In the genomic region with DNA sequence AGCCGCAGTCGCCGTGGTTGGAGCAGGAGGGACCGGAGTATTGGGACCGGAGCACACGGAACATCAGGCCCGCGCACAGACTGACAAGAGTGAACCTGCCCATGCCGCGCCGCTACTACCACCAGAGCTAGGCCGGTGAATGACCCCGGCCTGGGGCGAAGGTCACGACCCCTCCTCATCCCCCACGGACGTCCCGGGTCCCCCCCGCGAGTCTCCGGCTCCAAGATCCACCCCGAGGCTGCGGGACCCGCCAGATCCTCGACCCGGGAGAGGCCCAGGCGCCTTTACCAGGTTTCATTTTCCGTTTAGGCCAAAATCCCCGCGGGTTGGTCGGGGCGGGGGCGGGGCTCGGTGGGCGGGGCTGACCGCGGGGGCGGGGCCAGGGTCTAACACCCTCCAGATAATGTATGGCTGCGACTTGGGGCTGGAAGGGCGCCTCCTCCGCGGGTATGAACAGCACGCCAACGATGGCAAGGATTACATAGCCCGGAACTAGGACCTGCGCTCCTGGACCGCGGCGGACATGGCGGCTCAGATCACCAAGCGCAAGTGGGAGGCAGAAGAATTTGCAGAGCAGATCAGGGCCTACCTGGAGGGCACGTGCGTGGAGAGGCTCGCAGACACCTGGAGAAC, we compare ENCODE assay signal across 9 cellular contexts. TPM values are rescaled to one million over a fixed set of nuclear protein-coding genes. Genes with fewer than 3 reads are reported as not detected.
DNase-seq lines count a peak whose midpoint lies in the region; ATAC-seq and TF ChIP-seq lines count a peak whose summit lies in the region.
"Had no signal": no experiment of that assay in that cellular context is flagged by ENCODE, and none has a peak within 500 bp of the region (broad histone marks: within the 10 kb centered on the region; RNA-seq: fewer than 3 reads in every experiment).

No MANE protein-coding gene starts in this region.

- TF ChIP-seq CTCF in left lung (IDR thresholded peaks at IDR 0.05): no peak

- in situ Hi-C loops in KBM-7 (cut with MboI; ENCODE audit: low pct_unique_long_range_greater_than_20kb, low sequenced_read_pairs): no loop called here

- peaks cover 5 to 25% of the 10 kb centered on the region in 2 donors for H3K4me1 ChIP-seq in left lung

- ATAC-seq in left lung: peak; percentile 89

- no peaks in the 10 kb centered on the region for H3K9me3 ChIP-seq in left lung

- H3K27ac ChIP-seq in left lung: peak overlapping the region; percentile 90 to 97
- H3K27ac ChIP-seq: 22Rv1 had no signal

- H3K27me3 ChIP-seq in left lung: no peaks in the 10 kb centered on the region

- DNase-seq in DMS153 (lab: John Stamatoyannopoulos, UW) (peak; percentile 59), DMS153 treated with DMSO at 0.1 percent for 48 hours (lab: John Stamatoyannopoulos, UW; ENCODE audit: unreplicated experiment) (no peak), KBM-7 (peak; percentile 79), cerebellar cortex (ENCODE audit: low spot score) (peak; percentile 41), left lung (peak; percentile 90 to 95), GOT3 (lab: John Stamatoyannopoulos, UW) (no peak)
- DNase-seq in activated CD4-positive, alpha-beta T cell treated with anti-CD3 and anti-CD28 coated beads for 1 hour: peak; percentile 82
- peak; percentile 71 to 81 (median 77) for DNase-seq in stimulated activated CD4-positive, alpha-beta T cell treated with anti-CD3 and anti-CD28 coated beads, TNF-alpha, amount 100 ng/mL, for 4 hours (ENCODE audit: low read depth in 3 of 3)

- H3K4me3 ChIP-seq in left lung: peak overlapping the region; percentile 74 to 81

- no peaks in the 10 kb centered on the region for H3K36me3 ChIP-seq in left lung

- intact Hi-C loops in left lung (cut with DNase I): no loop called here

RNA-seq across cellular contexts. Expression of a gene that starts 15.4 kb away (rescaled TPM):
- 1,000 to 10,000 TPM in 1 of 2 donors, 100 to 1,000 TPM in 1; 930 to 1,150 TPM for total RNA-seq in left lung

Comparison
In these comparisons a context has a peak if more than half of its experiments do, and no peak if none do; other contexts are left out.
1. DNase-seq: peak in DMS153 (single experiment), KBM-7 (single experiment), activated CD4-positive, alpha-beta T cell treated with anti-CD3 and anti-CD28 coated beads for 1 hour (single experiment), cerebellar cortex (single experiment), left lung (2 of 2) and stimulated activated CD4-positive, alpha-beta T cell treated with anti-CD3 and anti-CD28 coated beads, TNF-alpha, amount 100 ng/mL, for 4 hours (3 of 3); none in DMS153 treated with DMSO at 0.1 percent for 48 hours (single experiment) and GOT3 (single experiment).